9 cellular contexts compared by ENCODE assay signal in the genomic region with DNA sequence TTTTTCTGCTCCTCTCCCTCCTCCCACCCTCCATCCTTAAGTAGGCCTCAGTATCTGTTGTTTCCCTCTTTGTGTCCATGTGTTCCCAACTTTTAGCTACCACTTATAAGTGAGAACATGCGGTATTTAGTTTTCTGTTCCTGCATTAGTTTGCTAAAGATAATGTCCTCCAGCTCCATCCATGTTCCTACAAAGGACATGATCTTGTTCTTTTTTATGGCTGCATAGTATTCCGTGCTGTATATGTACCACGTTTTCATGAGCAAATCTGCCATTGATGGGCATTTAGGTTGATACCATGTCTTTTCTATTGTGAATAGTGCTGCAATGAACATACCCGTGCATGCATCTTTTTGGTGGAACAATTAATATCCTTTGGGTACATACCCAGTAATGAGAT. TPM values are rescaled to one million over a fixed set of nuclear protein-coding genes. Genes with fewer than 3 reads are reported as not detected.
"Had no signal": no experiment of that assay in that cellular context is flagged by ENCODE, and none has a peak within 500 bp of the region (broad histone marks: within the 10 kb centered on the region; RNA-seq: fewer than 3 reads in every experiment).

No MANE protein-coding gene starts in this region.

RNA-seq across cellular contexts. Expression of gene HPGDS, which starts 59.8 kb away (rescaled TPM):
- total RNA-seq: dermis blood vessel endothelial cell, dermis microvascular lymphatic vessel endothelial cell, endothelial cell of umbilical vein, epithelial cell of proximal tubule, esophagus mucosa, fibroblast of lung, fibroblast of villous mesenchyme, foreskin keratinocyte, glomerular endothelial cell had no signal
- polyA plus RNA-seq: endothelial cell of umbilical vein, fibroblast of lung, foreskin keratinocyte had no signal
